2 cellular contexts compared by ENCODE assay signal in the genomic region with DNA sequence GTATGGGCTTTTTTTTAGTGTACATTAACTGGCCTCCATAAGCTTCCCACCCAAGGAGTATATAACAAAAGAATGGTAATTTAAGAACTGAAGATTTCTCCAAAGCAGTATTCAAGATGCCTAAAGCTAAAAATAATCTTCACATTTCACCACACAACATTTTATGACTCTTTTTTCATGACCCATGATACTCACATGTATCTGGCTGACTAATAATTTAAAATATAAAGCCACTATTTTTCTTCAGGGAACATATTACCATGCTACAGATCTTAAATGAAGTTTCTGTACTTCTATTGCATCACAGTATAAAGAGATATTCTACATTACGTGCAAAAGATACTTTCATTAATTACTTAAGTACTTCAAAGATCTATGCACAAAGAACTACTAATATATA. TPM values are rescaled to one million over a fixed set of nuclear protein-coding genes. Genes with fewer than 3 reads are reported as not detected.
"Had no signal": no experiment of that assay in that cellular context is flagged by ENCODE, and none has a peak within 500 bp of the region (broad histone marks: within the 10 kb centered on the region; RNA-seq: fewer than 3 reads in every experiment).

No MANE protein-coding gene starts in this region.

RNA-seq across cellular contexts. Expression of gene CTSV, which starts 39.2 kb away (rescaled TPM):
- total RNA-seq: right atrium auricular region, sciatic nerve had no signal
